Comparison of ENCODE assay signal across 8 cellular contexts in the genomic region with DNA sequence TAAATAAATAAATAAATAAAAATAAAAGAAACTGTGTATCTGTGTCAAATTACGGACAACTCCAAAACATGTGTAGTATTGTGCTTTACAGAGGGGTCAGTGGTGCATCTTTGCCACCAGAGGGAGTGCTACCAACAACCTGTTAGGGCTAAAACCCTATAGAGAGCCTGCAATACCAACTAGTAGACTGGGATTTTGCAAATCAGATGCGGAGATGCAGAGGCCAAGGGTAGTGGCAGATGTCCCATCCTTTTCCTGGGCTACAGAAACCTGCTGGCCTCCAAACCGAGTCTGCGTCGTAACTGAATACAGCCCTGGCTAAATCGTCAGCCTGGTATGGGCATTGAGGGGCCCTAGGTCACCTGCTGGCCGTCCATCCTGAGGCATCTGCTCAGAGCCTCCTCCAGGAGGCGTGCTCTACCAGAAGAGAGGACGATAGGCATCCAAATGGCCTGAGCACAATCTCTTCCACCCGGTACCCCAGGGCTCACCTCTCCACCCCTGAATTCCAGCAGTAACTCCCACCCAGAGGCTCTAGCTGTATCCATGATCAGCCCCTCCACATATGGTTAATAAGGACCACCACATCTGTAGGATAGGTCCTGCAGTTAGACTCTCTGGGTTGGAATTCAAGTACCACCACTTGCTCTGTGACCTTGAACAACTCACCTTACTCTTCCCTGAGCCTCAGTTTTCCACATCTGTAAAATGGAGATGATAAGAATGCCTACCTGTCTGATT. TPM values are rescaled to one million over a fixed set of nuclear protein-coding genes. Genes with fewer than 3 reads are reported as not detected.
DNase-seq lines count a peak whose midpoint lies in the region; FAIRE-seq and TF ChIP-seq lines count a peak whose summit lies in the region.

No MANE protein-coding gene starts in this region.

- H3K27ac Mint-ChIP-seq in nephron = peak overlapping the region in 2 of 3 experiments; percentile 40 to 50

- H3K4me3 ChIP-seq in PC-9 = no peak overlapping the region
- H3K4me3 ChIP-seq in fibroblast of mammary gland (ENCODE audit: control insufficient read depth, low read depth, low read length) = no peak overlapping the region
- H3K4me3 ChIP-seq in vagina = no peak overlapping the region

- no peak overlapping the region for H3K4me2 ChIP-seq in PC-9

- CTCF ChIA-PET in PC-9 (lab: Charles Lee) = no interaction called here

- TF ChIP-seq POLR2A in H54 (IDR thresholded peaks at IDR 0.05; ENCODE audit: low read depth, low read length) (no peak), vagina (IDR thresholded peaks at IDR 0.05) (no peak)

- peak; percentile 79 for FAIRE-seq in H54 (lab: Jason Lieb, UNC)

- H2AFZ ChIP-seq in PC-9 = no peak overlapping the region

- H3F3A ChIP-seq in PC-9 (ENCODE audit: insufficient read depth, low read depth) = peaks cover 26% of the 10 kb centered on the region

- H3K36me3 ChIP-seq in PC-9 (ENCODE audit: low read depth) (no peaks in the 10 kb centered on the region), vagina (no peaks in the 10 kb centered on the region)

- TF ChIP-seq CTCF in PC-9 (conservative IDR thresholded peaks at IDR 0.05) = peak; percentile 67
- peak; percentile 67 for TF ChIP-seq CTCF in fibroblast of mammary gland (conservative IDR thresholded peaks at IDR 0.05; ENCODE audit: control insufficient read depth, insufficient read depth, low read depth, low read length)
- peak; percentile 80 to 86 (median 86) for TF ChIP-seq CTCF in nephron (IDR thresholded peaks at IDR 0.05; ENCODE audit: unreplicated experiment in 3 of 3)
- TF ChIP-seq CTCF in vagina (IDR thresholded peaks at IDR 0.05) = peak; percentile 47 to 83 (median 76)

- intact Hi-C loops in PC-9 (cut with micrococcal nuclease; ENCODE audit: unreplicated experiment) (loop anchor here (1.0 to 10.0 kb wide), 3 partner anchors 40 to 307 kb away; partner anchors contain the start of genes EXOSC1, MARVELD1 and ZDHHC16), vagina (cut with DNase I) (no loop called here)

- peak overlapping the region in 1 of 3 experiments; percentile 40 for H3K4me3 Mint-ChIP-seq in nephron

- peak; percentile 85 for DNase-seq in GF-D8 (lab: John Stamatoyannopoulos, UW)
- peak; percentile 79 for DNase-seq in H54 (ENCODE audit: insufficient read length, low spot score)
- DNase-seq in Kasumi-1 (lab: John Stamatoyannopoulos, UW) = peak; percentile 97 to 98
- DNase-seq in PC-9 = peak; percentile 34 to 48
- DNase-seq in activated T-helper 1 cell treated with anti-CD3 and anti-CD28 coated beads, Interleukin-2, amount 50 U/mL, for 16 hours (ENCODE audit: low read depth in 1 of 2, low spot score in 1 of 2) = peak; percentile 35 to 45
- peak; percentile 82 for DNase-seq in fibroblast of mammary gland (ENCODE audit: low read depth)
- no peak for DNase-seq in vagina (ENCODE audit: extremely low spot score in 2 of 2)

- H3K27me3 ChIP-seq in PC-9 (ENCODE audit: insufficient read depth, low read depth) (no peaks in the 10 kb centered on the region), vagina (no peaks in the 10 kb centered on the region)

- H3K4me1 ChIP-seq in PC-9 (replicated peaks; ENCODE audit: insufficient read depth) (peaks cover 17% of the 10 kb centered on the region), vagina (peaks cover 23% of the 10 kb centered on the region)

- no peaks in the 10 kb centered on the region for H3K36me3 Mint-ChIP-seq in nephron (ENCODE audit: low read depth)

- no peaks in the 10 kb centered on the region for H3K9me3 ChIP-seq in PC-9 (ENCODE audit: insufficient read depth, low read depth)
- no peaks in the 10 kb centered on the region for H3K9me3 ChIP-seq in vagina

- H3K27ac ChIP-seq in PC-9 = no peak overlapping the region
- H3K27ac ChIP-seq in vagina = peak overlapping the region; percentile 18

- H3K9me3 Mint-ChIP-seq in nephron = no peaks in the 10 kb centered on the region

- no peaks in the 10 kb centered on the region for H3K27me3 Mint-ChIP-seq in nephron (ENCODE audit: low read depth)

- H3K9me2 ChIP-seq in PC-9 (ENCODE audit: insufficient read depth) = no peaks in the 10 kb centered on the region

- no peaks in the 10 kb centered on the region for H3K79me2 ChIP-seq in PC-9 (ENCODE audit: low read depth)

- BruUV-seq in PC-9 (replicated peaks; lab: Mats Ljungman, UMichigan) = no TSS peak

- POLR2A ChIA-PET in PC-9 (lab: Charles Lee; ENCODE audit: unreplicated experiment) = no interaction called here

- no peaks in the 10 kb centered on the region for H4K20me1 ChIP-seq in PC-9 (ENCODE audit: insufficient read depth)

- H3K4me1 Mint-ChIP-seq in nephron = no peaks in the 10 kb centered on the region

RNA-seq across cellular contexts. Expression of gene RRP12, which starts 6.2 kb away (rescaled TPM):
- total RNA-seq in PC-9 (2021) = 22.6 and 34.3 TPM in 2 replicates
- total RNA-seq in vagina = 32.7 TPM

RNA-seq across cellular contexts. Expression of gene PGAM1, which starts 18.6 kb away (rescaled TPM):
- total RNA-seq in PC-9 (2021) (177 and 243 TPM in 2 replicates), vagina (224 TPM)

RNA-seq across cellular contexts. Expression of gene EXOSC1, which starts 38.4 kb away (rescaled TPM):
- total RNA-seq in PC-9 (2021) = 25.4 and 27.0 TPM in 2 replicates
- 37.6 TPM for total RNA-seq in vagina

RNA-seq across cellular contexts. Expression of gene ZDHHC16, which starts 38.6 kb away (rescaled TPM):
- 29.1 and 29.6 TPM in 2 replicates for total RNA-seq in PC-9 (2021)
- 27.3 TPM for total RNA-seq in vagina

Comparison
In these comparisons a context has a peak if more than half of its experiments do, and no peak if none do; other contexts are left out.
1. DNase-seq: peak in GF-D8 (single experiment), H54 (single experiment), Kasumi-1 (2 of 2), PC-9 (2 of 2), activated T-helper 1 cell treated with anti-CD3 and anti-CD28 coated beads, Interleukin-2, amount 50 U/mL, for 16 hours (2 of 2) and fibroblast of mammary gland (single experiment); none in vagina (0 of 2).
2. Peak in every context shown above with its lines, with median percentiles within 50 percentile points of each other: CTCF ChIP-seq.